13 cellular contexts compared by ENCODE assay signal in the genomic region with DNA sequence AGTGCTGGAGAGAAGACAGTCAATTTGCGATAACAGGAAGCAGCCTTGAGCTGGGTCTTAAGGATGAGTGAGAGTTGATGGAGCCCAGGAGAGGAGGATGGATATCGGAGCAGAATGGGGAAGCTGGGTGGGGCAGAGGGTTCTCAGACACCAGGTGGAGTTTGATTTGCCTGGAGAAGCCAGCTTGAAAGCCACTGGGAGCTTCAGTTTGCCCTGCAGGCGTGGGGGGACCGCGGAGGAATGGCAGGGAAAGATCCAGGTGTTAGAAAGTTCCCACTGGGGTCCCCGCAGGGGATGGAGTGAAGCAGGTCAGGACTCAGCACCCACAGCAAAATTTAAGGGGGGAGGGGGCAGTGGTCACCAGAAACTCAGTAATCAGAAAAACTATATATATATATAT. TPM values are rescaled to one million over a fixed set of nuclear protein-coding genes. Genes with fewer than 3 reads are reported as not detected.
A peak's percentile ranks its signal among the peaks of the same experiment; 100 is the strongest.
DNase-seq lines count a peak whose midpoint lies in the region; ATAC-seq and TF ChIP-seq lines count a peak whose summit lies in the region.
"Had no signal": no experiment of that assay in that cellular context is flagged by ENCODE, and none has a peak within 500 bp of the region (broad histone marks: within the 10 kb centered on the region; RNA-seq: fewer than 3 reads in every experiment).

No MANE protein-coding gene starts in this region.

- intact Hi-C loops in right cardiac atrium (cut with DNase I): loop anchor here in 1 of 4 donors (10.0 kb wide), 1 partner anchor 201 kb away; no protein-coding TSS in a partner anchor
- intact Hi-C loops in sciatic nerve (cut with DNase I): no loop called here

- peak overlapping the region; percentile 80 for H3K4me2 ChIP-seq in BLaER1

- 69% methylated on average over 6 of the region's 6 CpGs for WGBS in right cardiac atrium

- peaks cover 39% of the 10 kb centered on the region for H3K4me1 ChIP-seq in BLaER1
- peaks cover 5% of the 10 kb centered on the region for H3K4me1 ChIP-seq in right cardiac atrium (ENCODE audit: control insufficient read depth, insufficient read depth, low read length)

- DNase-seq in SK-N-MC (ENCODE audit: low read depth, low spot score) (no peak), right cardiac atrium (no peak), sciatic nerve (ENCODE audit: low spot score) (peak; percentile 56), NOMO-1 treated with DMSO at 0.1 percent for 48 hours (lab: John Stamatoyannopoulos, UW; ENCODE audit: unreplicated experiment) (no peak), NCI-H128 (lab: John Stamatoyannopoulos, UW; ENCODE audit: unreplicated experiment) (no peak), endothelial cell (ENCODE audit: low spot score) (no peak)
- DNase-seq: cortex of kidney, NCI-H2081, T-helper 2 cell had no signal

- no peak overlapping the region for H3K9ac ChIP-seq in BLaER1
- H3K9ac ChIP-seq in SK-N-MC (ENCODE audit: insufficient read length): no peak overlapping the region

- no peak overlapping the region for H3K4me3 Mint-ChIP-seq in endothelial cell (ENCODE audit: unreplicated experiment)
- H3K4me3 Mint-ChIP-seq: activated CD4-positive, alpha-beta T cell treated with anti-CD3 and anti-CD28 coated beads for 36 hours had no signal

- H3K9me3 ChIP-seq in BLaER1 (no peaks in the 10 kb centered on the region), SK-N-MC (ENCODE audit: low read depth, low read length) (no peaks in the 10 kb centered on the region), right cardiac atrium (ENCODE audit: control insufficient read depth, low read length) (no peaks in the 10 kb centered on the region)

- no peak for TF ChIP-seq CTCF in endothelial cell (IDR thresholded peaks at IDR 0.05; ENCODE audit: unreplicated experiment)

- H4K20me1 ChIP-seq in BLaER1: no peaks in the 10 kb centered on the region

- no peaks in the 10 kb centered on the region for H3K27me3 ChIP-seq in BLaER1
- no peaks in the 10 kb centered on the region for H3K27me3 ChIP-seq in right cardiac atrium (ENCODE audit: control insufficient read depth, insufficient read depth)

- peaks cover 14% of the 10 kb centered on the region for H3K4me1 Mint-ChIP-seq in endothelial cell (ENCODE audit: unreplicated experiment)

- H3K27ac ChIP-seq in BLaER1 (peak overlapping the region; percentile 68), SK-N-MC (peak overlapping the region; percentile 93; the same call in 1 of the 2 replicates), right cardiac atrium (ENCODE audit: low read length) (peak overlapping the region; percentile 70)

- no peaks in the 10 kb centered on the region for H3K36me3 Mint-ChIP-seq in endothelial cell (ENCODE audit: low read depth, unreplicated experiment)

- H3K4me3 ChIP-seq in BLaER1 (no peak overlapping the region), SK-N-MC (peak overlapping the region; percentile 76), right cardiac atrium (ENCODE audit: low read length) (no peak overlapping the region)

- no peaks in the 10 kb centered on the region for H3K9me3 Mint-ChIP-seq in endothelial cell (ENCODE audit: unreplicated experiment)

- peaks cover 7% of the 10 kb centered on the region for H3K27me3 Mint-ChIP-seq in endothelial cell (ENCODE audit: unreplicated experiment)

- no peak overlapping the region for H3K27ac Mint-ChIP-seq in endothelial cell (ENCODE audit: unreplicated experiment)
- H3K27ac Mint-ChIP-seq: activated CD4-positive, alpha-beta T cell treated with anti-CD3 and anti-CD28 coated beads for 36 hours had no signal

- no peak for ATAC-seq in right cardiac atrium
- no peak for ATAC-seq in sciatic nerve
- ATAC-seq in HG03442 (IDR thresholded peaks at IDR 0.05; ENCODE audit: unreplicated experiment): no peak

- H3K36me3 ChIP-seq in BLaER1: no peaks in the 10 kb centered on the region
- no peaks in the 10 kb centered on the region for H3K36me3 ChIP-seq in SK-N-MC (ENCODE audit: insufficient read depth, low read length)

RNA-seq across cellular contexts. Expression of gene CDC42EP5, which starts 0.9 kb away (rescaled TPM):
- 10 to 100 TPM; 10.4 to 22.5 (median 12.8) TPM for total RNA-seq in right cardiac atrium
- 10.8 TPM for polyA plus RNA-seq in right cardiac atrium
- total RNA-seq in sciatic nerve: 52.8 TPM
- 21.4 TPM for total RNA-seq in endothelial cell (ENCODE audit: unreplicated experiment)

RNA-seq across cellular contexts. Expression of gene LENG9, which starts 10.4 kb away (rescaled TPM):
- total RNA-seq in right cardiac atrium (1 to 10 TPM; 2.1 to 4.1 (median 2.7) TPM), sciatic nerve (6.0 TPM), endothelial cell (ENCODE audit: unreplicated experiment) (3.4 TPM)
- polyA plus RNA-seq in right cardiac atrium: 2.3 TPM

RNA-seq across cellular contexts. Expression of gene LENG8, which starts 25.0 kb away (rescaled TPM):
- total RNA-seq in right cardiac atrium: 10 to 100 TPM; 66.2 to 87.4 (median 71.4) TPM
- polyA plus RNA-seq in right cardiac atrium: 77.5 TPM
- total RNA-seq in sciatic nerve: 305 TPM
- 162 TPM for total RNA-seq in endothelial cell (ENCODE audit: unreplicated experiment)

RNA-seq across cellular contexts. Expression of gene LAIR2, which starts 28.6 kb away (rescaled TPM):
- total RNA-seq in right cardiac atrium: not detected
- polyA plus RNA-seq in right cardiac atrium: not detected
- total RNA-seq in sciatic nerve: 1.1 TPM
- total RNA-seq in endothelial cell (ENCODE audit: unreplicated experiment): not detected
- total RNA-seq: RPMI7951 had no signal

RNA-seq across cellular contexts. Expression of gene TTYH1, which starts 58.7 kb away (rescaled TPM):
- total RNA-seq in right cardiac atrium (1 to 10 TPM; 2.4 to 3.0 (median 2.9) TPM), sciatic nerve (72.2 TPM), endothelial cell (ENCODE audit: unreplicated experiment) (10.4 TPM)
- 3.6 TPM for polyA plus RNA-seq in right cardiac atrium
- total RNA-seq: RPMI7951 had no signal
